In genomic region chr19:13376537-13376936, GRCh38 we compare ENCODE assay signal across 35 cellular contexts.
"Had no signal": no experiment of that assay in that cellular context is flagged by ENCODE, and none has a peak within 500 bp of the region (broad histone marks: within the 10 kb centered on the region; RNA-seq: fewer than 3 reads in every experiment).

No MANE protein-coding gene starts in this region.

- H3K27me3 ChIP-seq: brain microvascular endothelial cell, gastrocnemius medialis had no signal

- H3K4me1 ChIP-seq: esophagus squamous epithelium, gastrocnemius medialis, heart right ventricle had no signal

- H3K36me3 Mint-ChIP-seq: activated CD4-positive, alpha-beta memory T cell treated with anti-CD3 and anti-CD28 coated beads for 36 hours; activated CD8-positive, alpha-beta memory T cell treated with anti-CD3 and anti-CD28 coated beads, Interleukin-2, amount 10 ng/mL, durations not matched to agents 7 days and 5 days; activated naive CD4-positive, alpha-beta T cell treated with anti-CD3 and anti-CD28 coated beads, Interleukin-2, amount 10 ng/mL, durations not matched to agents 7 days and 5 days; activated naive CD4-positive, alpha-beta T cell treated with anti-CD3 and anti-CD28 coated beads, Interleukin-2, amount 50 U/mL, for 72 hours; T-cell had no signal

- H3K4me3 ChIP-seq: esophagus squamous epithelium, gastrocnemius medialis, heart right ventricle had no signal

- DNase-seq: activated CD4-positive, alpha-beta memory T cell treated with anti-CD3 and anti-CD28 coated beads for 36 hours; activated CD4-positive, alpha-beta T cell treated with anti-CD3 and anti-CD28 coated beads for 36 hours; activated CD4-positive, alpha-beta T cell treated with anti-CD3 and anti-CD28 coated beads, Interleukin-2, amount 10 ng/mL, durations not matched to agents 24 days and 14 days; activated CD4-positive, CD25-positive, alpha-beta regulatory T cell; activated CD4-positive, CD25-positive, alpha-beta regulatory T cell treated with anti-CD3 and anti-CD28 coated beads, Interleukin-2, amount 50 U/mL, for 72 hours; activated CD8-positive, alpha-beta memory T cell treated with anti-CD3 and anti-CD28 coated beads, Interleukin-2, amount 10 ng/mL, durations not matched to agents 7 days and 5 days; activated CD8-positive, alpha-beta memory T cell treated with anti-CD3 and anti-CD28 coated beads, Interleukin-2, amount 50 U/mL, for 4 hours; activated CD8-positive, alpha-beta T cell treated with anti-CD3 and anti-CD28 coated beads, Interleukin-2, amount 10 ng/mL, durations not matched to agents 7 days and 5 days; activated effector memory CD4-positive, alpha-beta T cell treated with anti-CD3 and anti-CD28 coated beads, Interleukin-2, amount 50 U/mL, for 16 hours; activated naive CD4-positive, alpha-beta T cell treated with anti-CD3 and anti-CD28 coated beads, Interleukin-2, amount 10 ng/mL, durations not matched to agents 7 days and 5 days; activated T-cell treated with anti-CD3 and anti-CD28 coated beads, Interleukin-2, amount 50 U/mL, for 1 hour; activated T-cell treated with anti-CD3 and anti-CD28 coated beads, Interleukin-2, amount 50 U/mL, for 48 hours; amniotic stem cell; anterior cingulate cortex; brain microvascular endothelial cell; cortex of kidney; dermis blood vessel endothelial cell; effector CD4-positive, alpha-beta T cell; effector memory CD8-positive, alpha-beta T cell; esophagus squamous epithelium; gastrocnemius medialis; heart right ventricle; SW 1271; T-cell; T-helper 17 cell; T1000 had no signal

- H3K27me3 Mint-ChIP-seq: activated CD4-positive, alpha-beta T cell treated with anti-CD3 and anti-CD28 coated beads, Interleukin-2, amount 10 ng/mL, durations not matched to agents 24 days and 14 days; activated CD8-positive, alpha-beta memory T cell treated with anti-CD3 and anti-CD28 coated beads, Interleukin-2, amount 10 ng/mL, durations not matched to agents 7 days and 5 days had no signal

- H3K9me3 Mint-ChIP-seq: activated CD4-positive, alpha-beta memory T cell treated with anti-CD3 and anti-CD28 coated beads for 36 hours; activated CD4-positive, alpha-beta T cell treated with anti-CD3 and anti-CD28 coated beads, Interleukin-2, amount 10 ng/mL, durations not matched to agents 24 days and 14 days; activated naive CD4-positive, alpha-beta T cell treated with anti-CD3 and anti-CD28 coated beads, Interleukin-2, amount 10 ng/mL, durations not matched to agents 7 days and 5 days; activated naive CD4-positive, alpha-beta T cell treated with anti-CD3 and anti-CD28 coated beads, Interleukin-2, amount 50 U/mL, for 72 hours; activated T-helper 1 cell treated with anti-CD3 and anti-CD28 coated beads, Interleukin-12 subunit alpha, Interleukin-12 subunit beta, Interleukin-2, Interleukin-4 antibody, amounts not matched to agents 30 ng/mL and 10 ng/mL and 1 ng/mL, durations not matched to agents 14 hours and 24 hours and 36 hours; activated T-helper 2 cell treated with anti-CD3 and anti-CD28 coated beads, Interferon-gamma antibody, Interleukin-2, Interleukin-4, amounts not matched to agents 10 μg/mL and 5 μg/mL and 100 μg/mL, durations not matched to agents 14 hours and 24 hours and 36 hours; central memory CD8-positive, alpha-beta T cell; effector memory CD8-positive, alpha-beta T cell; T-helper 2 cell treated with Interferon-gamma antibody and Interleukin-4, amounts not matched to agents 5 μg/mL and 100 μg/mL, for 36 hours had no signal

- H3K36me3 ChIP-seq: brain microvascular endothelial cell, esophagus squamous epithelium, gastrocnemius medialis, heart right ventricle had no signal

- H3K4me1 Mint-ChIP-seq: activated CD4-positive, alpha-beta T cell treated with anti-CD3 and anti-CD28 coated beads for 36 hours; activated CD4-positive, alpha-beta T cell treated with anti-CD3 and anti-CD28 coated beads, Interleukin-2, amount 10 ng/mL, durations not matched to agents 24 days and 14 days; activated CD8-positive, alpha-beta memory T cell treated with anti-CD3 and anti-CD28 coated beads, Interleukin-2, amount 10 ng/mL, durations not matched to agents 7 days and 5 days; activated naive CD4-positive, alpha-beta T cell treated with anti-CD3 and anti-CD28 coated beads, Interleukin-2, amount 10 ng/mL, durations not matched to agents 7 days and 5 days; central memory CD8-positive, alpha-beta T cell; T-cell; T-helper 17 cell had no signal

- H3K27ac Mint-ChIP-seq: activated CD4-positive, alpha-beta memory T cell treated with anti-CD3 and anti-CD28 coated beads for 36 hours; activated CD4-positive, alpha-beta T cell treated with anti-CD3 and anti-CD28 coated beads for 36 hours; activated CD4-positive, alpha-beta T cell treated with anti-CD3 and anti-CD28 coated beads, Interleukin-2, amount 10 ng/mL, durations not matched to agents 24 days and 14 days; activated CD8-positive, alpha-beta memory T cell treated with anti-CD3 and anti-CD28 coated beads, Interleukin-2, amount 10 ng/mL, durations not matched to agents 7 days and 5 days; activated CD8-positive, alpha-beta T cell treated with anti-CD3 and anti-CD28 coated beads, Interleukin-2, amount 10 ng/mL, durations not matched to agents 7 days and 5 days; activated naive CD4-positive, alpha-beta T cell treated with anti-CD3 and anti-CD28 coated beads, Interleukin-2, amount 10 ng/mL, durations not matched to agents 7 days and 5 days; activated naive CD4-positive, alpha-beta T cell treated with anti-CD3 and anti-CD28 coated beads, Interleukin-2, amount 50 U/mL, for 72 hours; activated T-helper 1 cell treated with anti-CD3 and anti-CD28 coated beads, Interleukin-12 subunit alpha, Interleukin-12 subunit beta, Interleukin-2, Interleukin-4 antibody, amounts not matched to agents 30 ng/mL and 10 ng/mL and 1 ng/mL, durations not matched to agents 14 hours and 24 hours and 36 hours; activated T-helper 2 cell treated with anti-CD3 and anti-CD28 coated beads, Interferon-gamma antibody, Interleukin-2, Interleukin-4, amounts not matched to agents 10 μg/mL and 5 μg/mL and 100 μg/mL, durations not matched to agents 14 hours and 24 hours and 36 hours; effector memory CD8-positive, alpha-beta T cell; T-cell; T-helper 17 cell had no signal

- H3K27ac ChIP-seq: brain microvascular endothelial cell, epithelial cell of prostate, esophagus squamous epithelium, gastrocnemius medialis, heart right ventricle had no signal

- H3K4me3 Mint-ChIP-seq: activated CD4-positive, alpha-beta memory T cell treated with anti-CD3 and anti-CD28 coated beads for 36 hours; activated CD4-positive, alpha-beta T cell treated with anti-CD3 and anti-CD28 coated beads for 36 hours; activated CD4-positive, alpha-beta T cell treated with anti-CD3 and anti-CD28 coated beads, Interleukin-2, amount 10 ng/mL, durations not matched to agents 24 days and 14 days; activated CD8-positive, alpha-beta memory T cell treated with anti-CD3 and anti-CD28 coated beads, Interleukin-2, amount 10 ng/mL, durations not matched to agents 7 days and 5 days; activated CD8-positive, alpha-beta T cell treated with anti-CD3 and anti-CD28 coated beads, Interleukin-2, amount 10 ng/mL, durations not matched to agents 7 days and 5 days; activated naive CD4-positive, alpha-beta T cell treated with anti-CD3 and anti-CD28 coated beads, Interleukin-2, amount 10 ng/mL, durations not matched to agents 7 days and 5 days; activated T-helper 1 cell treated with anti-CD3 and anti-CD28 coated beads, Interleukin-12 subunit alpha, Interleukin-12 subunit beta, Interleukin-2, Interleukin-4 antibody, amounts not matched to agents 30 ng/mL and 10 ng/mL and 1 ng/mL, durations not matched to agents 14 hours and 24 hours and 36 hours; central memory CD8-positive, alpha-beta T cell; effector memory CD8-positive, alpha-beta T cell; T-cell; T-helper 17 cell; T-helper 2 cell treated with Interferon-gamma antibody and Interleukin-4, amounts not matched to agents 5 μg/mL and 100 μg/mL, for 36 hours had no signal

- H3K9me3 ChIP-seq: esophagus squamous epithelium, gastrocnemius medialis had no signal

- FAIRE-seq: astrocyte, bronchial epithelial cell, endothelial cell of umbilical vein had no signal

- ATAC-seq: activated CD4-positive, alpha-beta T cell treated with anti-CD3 and anti-CD28 coated beads for 36 hours; activated CD8-positive, alpha-beta memory T cell treated with anti-CD3 and anti-CD28 coated beads, Interleukin-2, amount 10 ng/mL, durations not matched to agents 7 days and 5 days; activated CD8-positive, alpha-beta T cell treated with anti-CD3 and anti-CD28 coated beads, Interleukin-2, amount 10 ng/mL, durations not matched to agents 7 days and 5 days; activated naive CD4-positive, alpha-beta T cell treated with anti-CD3 and anti-CD28 coated beads, Interleukin-2, amount 50 U/mL, for 72 hours; effector memory CD8-positive, alpha-beta T cell; gastrocnemius medialis; heart right ventricle; T-cell; T-helper 17 cell had no signal
